24 cellular contexts compared by ENCODE assay signal in the genomic region with DNA sequence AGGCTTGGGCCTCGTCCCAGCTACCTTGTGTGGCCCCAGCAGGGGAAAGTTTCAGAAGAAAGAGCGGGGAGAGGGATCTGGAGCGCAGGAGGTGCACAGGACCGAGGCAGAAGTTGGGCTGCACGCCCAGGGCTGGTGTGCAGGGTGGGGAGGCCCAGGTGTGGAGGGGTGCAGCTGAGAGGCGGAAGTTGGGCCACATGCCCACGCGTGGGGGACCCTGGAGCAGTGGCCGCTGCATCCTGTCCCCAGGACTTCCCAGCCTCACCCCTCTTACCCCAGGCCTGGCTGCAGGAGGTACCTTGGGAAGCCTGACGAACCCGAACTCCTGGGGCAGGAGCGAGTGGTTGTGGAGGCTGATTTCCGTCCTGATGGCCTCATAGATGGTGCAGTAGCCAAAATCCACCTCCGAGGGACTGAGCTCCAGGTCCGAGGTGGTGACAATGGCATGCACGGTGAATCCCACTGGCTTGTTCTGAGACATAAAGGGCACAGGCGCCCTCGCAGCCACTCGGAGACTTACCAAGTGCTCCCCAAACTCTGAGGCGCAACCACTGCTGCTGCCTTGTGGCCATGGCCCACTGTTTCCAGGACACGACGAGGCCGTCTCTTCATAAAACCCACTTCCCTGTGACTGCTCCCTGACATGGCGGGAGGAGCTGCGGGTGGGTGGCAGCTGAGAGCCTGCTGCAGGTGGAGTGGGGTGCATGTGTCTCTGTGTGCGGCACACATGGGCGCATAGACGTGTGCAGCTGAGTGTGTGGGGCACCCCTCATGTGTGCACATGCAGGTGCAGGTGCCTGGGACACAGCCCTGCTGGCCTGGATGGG. TPM values are rescaled to one million over a fixed set of nuclear protein-coding genes. Genes with fewer than 3 reads are reported as not detected.
"Had no signal": no experiment of that assay in that cellular context is flagged by ENCODE, and none has a peak within 500 bp of the region (broad histone marks: within the 10 kb centered on the region; RNA-seq: fewer than 3 reads in every experiment).

No MANE protein-coding gene starts in this region.

- H3K27ac Mint-ChIP-seq: endodermal cell, nephron had no signal

- H3K9me3 ChIP-seq: neutrophil, right atrium auricular region, sigmoid colon, stomach, thoracic aorta, transverse colon had no signal

- DNase-seq: effector CD4-positive, alpha-beta T cell; endodermal cell; erythroblast; foreskin keratinocyte; hippocampal formation; kidney glomerular epithelial cell; mesenchymal stem cell; midbrain; sigmoid colon; stimulated activated CD4-positive, alpha-beta T cell treated with anti-CD3 and anti-CD28 coated beads, Interleukin-12 subunit alpha, Interleukin-12 subunit beta, amount 100 ng/mL, for 4 hours; stimulated activated naive CD4-positive, alpha-beta T cell; stomach; substantia nigra; transverse colon had no signal

- H3K36me3 ChIP-seq: neutrophil, right atrium auricular region, sigmoid colon, stomach, thoracic aorta, transverse colon had no signal

- H3K4me3 ChIP-seq: coronary artery, lung, right atrium auricular region, sigmoid colon, skin epidermis, stomach, thoracic aorta, transverse colon had no signal

- H3K4me3 Mint-ChIP-seq: endodermal cell, nephron had no signal

- H3K9me3 Mint-ChIP-seq: endodermal cell, nephron had no signal

- ATAC-seq: foreskin keratinocyte, left lobe of liver had no signal

- H3K27ac ChIP-seq: coronary artery, foreskin keratinocyte, neutrophil, right atrium auricular region, sigmoid colon, skin epidermis, stomach, thoracic aorta, transverse colon had no signal

- H3K27me3 ChIP-seq: right atrium auricular region had no signal

RNA-seq across cellular contexts. Expression of gene TMEM52, which starts 20.4 kb away (rescaled TPM):
- total RNA-seq: osteoblast, thoracic aorta, ureter had no signal

RNA-seq across cellular contexts. Expression of gene CALML6, which starts 24.4 kb away (rescaled TPM):
- total RNA-seq: foreskin keratinocyte, right atrium auricular region, stomach, thoracic aorta had no signal
